19 cellular contexts compared by ENCODE assay signal in the genomic region with DNA sequence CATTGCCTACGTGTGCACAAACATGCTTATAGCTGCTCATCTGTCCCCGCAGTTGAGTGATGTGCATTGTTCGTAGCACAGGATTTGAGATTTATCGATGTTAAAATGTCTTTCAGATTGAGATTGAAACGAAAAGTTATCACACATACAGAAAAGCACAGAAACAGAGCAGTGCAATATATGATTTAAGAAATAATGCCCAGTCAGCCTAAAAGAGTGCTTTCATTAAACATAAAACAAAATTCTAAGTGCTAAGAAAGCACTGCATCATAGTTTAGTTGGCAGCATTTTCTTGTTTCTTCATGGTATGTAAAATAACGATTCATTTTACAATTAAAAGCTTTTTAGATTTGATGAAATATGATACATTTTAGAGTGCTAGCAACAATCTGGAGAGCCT. TPM values are rescaled to one million over a fixed set of nuclear protein-coding genes. Genes with fewer than 3 reads are reported as not detected.
DNase-seq lines count a peak whose midpoint lies in the region; ATAC-seq, FAIRE-seq and TF ChIP-seq lines count a peak whose summit lies in the region.
"Had no signal": no experiment of that assay in that cellular context is flagged by ENCODE, and none has a peak within 500 bp of the region (broad histone marks: within the 10 kb centered on the region; RNA-seq: fewer than 3 reads in every experiment).

No MANE protein-coding gene starts in this region.

- TF ChIP-seq RAD21 in HepG2 (CRISPR knock-in tag; IDR thresholded peaks at IDR 0.05), result no peak
- no peak for TF ChIP-seq RAD21 in K562 (CRISPR knock-in tag; conservative IDR thresholded peaks at IDR 0.05 in 1 of 2, IDR thresholded peaks at IDR 0.05 in 1 of 2)

- H3K4me2 ChIP-seq in HepG2 (ENCODE audit: low read depth, low read length), result no peak overlapping the region
- no peak overlapping the region for H3K4me2 ChIP-seq in K562 (ENCODE audit: insufficient read depth, low read length)
- H3K4me2 ChIP-seq: BLaER1 had no signal

- H3K9me3 ChIP-seq in HepG2 (ENCODE audit: low read length), result no peaks in the 10 kb centered on the region
- H3K9me3 ChIP-seq in right lobe of liver, result no peaks in the 10 kb centered on the region
- H3K9me3 ChIP-seq in K562 (replicated peaks; ENCODE audit: control insufficient read depth, insufficient read depth, low read depth, low read length), result no peaks in the 10 kb centered on the region
- H3K9me3 ChIP-seq: BE2C, BLaER1 had no signal

- DNase-seq in HepG2 (ENCODE audit: low spot score) (no peak), right lobe of liver (no peak), K562 (ENCODE audit: extremely low read depth in 1 of 4, low spot score in 3 of 4) (no peak), DMS 273 (lab: John Stamatoyannopoulos, UW; ENCODE audit: unreplicated experiment) (no peak)
- DNase-seq: ACHN; BE2C; C1 segment of cervical spinal cord; CD4-positive, alpha-beta memory T cell; CD4-positive, CD25-positive, alpha-beta regulatory T cell; CD8-positive, alpha-beta memory T cell; COR-L47; DMS79 treated with DMSO at 0.1 percent for 48 hours; GF-D8 had no signal

- no peaks in the 10 kb centered on the region for H3K9me1 ChIP-seq in K562 (ENCODE audit: control insufficient read depth, insufficient read depth, low read length)

- H3K79me2 ChIP-seq in HepG2 (ENCODE audit: insufficient read depth, low read length), result no peaks in the 10 kb centered on the region
- no peaks in the 10 kb centered on the region for H3K79me2 ChIP-seq in K562 (ENCODE audit: control insufficient read depth, insufficient read depth, low read length)

- in situ Hi-C loops in HepG2 (cut with HindIII; ENCODE audit: extremely low pct_ligation_motif_present, low pct_unique_long_range_greater_than_20kb), result no loop called here
- in situ Hi-C loops in K562 (cut with MboI), result no loop called here

- ATAC-seq in HepG2 (no peak), right lobe of liver (no peak), K562 (no peak), HG03457 (IDR thresholded peaks at IDR 0.05; ENCODE audit: unreplicated experiment) (no peak)

- FAIRE-seq in HepG2 (lab: Jason Lieb, UNC) (no peak), K562 (lab: Jason Lieb, UNC) (no peak)
- FAIRE-seq: G401.6, GM12891, GM19239 had no signal

- POLR2A ChIA-PET in HepG2 (lab: Yijun Ruan, JAX), result no interaction called here
- POLR2A ChIA-PET in K562 (lab: Yijun Ruan, JAX), result interaction anchor here (0.6 to 0.8 kb wide), 4 partner anchors 10 to 186 kb away, joined by 3 read pairs; no protein-coding TSS in a partner anchor

- H3K4me1 ChIP-seq in HepG2 (ENCODE audit: insufficient read depth, low read length), result no peaks in the 10 kb centered on the region
- peaks cover 0 to 12% (median 2%) of the 10 kb centered on the region in 4 donors for H3K4me1 ChIP-seq in right lobe of liver
- H3K4me1 ChIP-seq in K562 (replicated peaks in 1 of 2; ENCODE audit: control insufficient read depth in 2 of 2, insufficient read depth in 2 of 2, low read length in 2 of 2), result no peaks in the 10 kb centered on the region
- H3K4me1 ChIP-seq: BE2C, BLaER1 had no signal

- BruUV-seq in HepG2 (replicated peaks; lab: Mats Ljungman, UMichigan) (no TSS peak), K562 (replicated peaks; lab: Mats Ljungman, UMichigan) (no TSS peak)

- TF ChIP-seq CTCF in HepG2 (CRISPR knock-in tag; IDR thresholded peaks at IDR 0.05), result no peak
- no peak for TF ChIP-seq CTCF in right lobe of liver (IDR thresholded peaks at IDR 0.05)
- no peak for TF ChIP-seq CTCF in K562 (IDR thresholded peaks at IDR 0.05 in 2 of 3, conservative IDR thresholded peaks at IDR 0.05 in 1 of 3; ENCODE audit: insufficient read depth in 2 of 3, low read depth in 1 of 3, low read length in 3 of 3)

- no peaks in the 10 kb centered on the region for H3K36me3 ChIP-seq in HepG2 (replicated peaks in 1 of 2; ENCODE audit: control insufficient read depth in 1 of 2, insufficient read depth in 2 of 2, low read length in 2 of 2)
- H3K36me3 ChIP-seq in right lobe of liver, result no peaks in the 10 kb centered on the region
- no peaks in the 10 kb centered on the region for H3K36me3 ChIP-seq in K562 (ENCODE audit: control insufficient read depth, insufficient read depth, low read length)
- H3K36me3 ChIP-seq: BE2C, BLaER1 had no signal

- H4K20me1 ChIP-seq in HepG2 (ENCODE audit: insufficient read depth, low read length) (no peaks in the 10 kb centered on the region), K562 (replicated peaks; ENCODE audit: control insufficient read depth, insufficient read depth, low read length) (no peaks in the 10 kb centered on the region)
- H4K20me1 ChIP-seq: BLaER1 had no signal

- H3K27ac ChIP-seq in HepG2 (ENCODE audit: extremely low read length, insufficient read depth, low read length), result no peak overlapping the region
- H3K27ac ChIP-seq in right lobe of liver, result no peak overlapping the region
- no peak overlapping the region for H3K27ac ChIP-seq in K562 (ENCODE audit: extremely low read depth, low read depth, low read length)
- H3K27ac ChIP-seq: 22Rv1, BLaER1 had no signal

- TF ChIP-seq EP300 in HepG2 (IDR thresholded peaks at IDR 0.05; ENCODE audit: low read depth in 2 of 2, low read length in 2 of 2) (no peak), HepG2 (CRISPR knock-in tag; IDR thresholded peaks at IDR 0.05; ENCODE audit: borderline replicate concordance) (no peak), K562 (IDR thresholded peaks at IDR 0.05; ENCODE audit: low read length) (no peak)

- H3K4me3 ChIP-seq in HepG2 (replicated peaks in 1 of 3; ENCODE audit: insufficient read depth in 1 of 3, low read depth in 2 of 3, low read length in 3 of 3) (no peak overlapping the region), right lobe of liver (no peak overlapping the region), K562 (no peak overlapping the region)
- H3K4me3 ChIP-seq: BLaER1 had no signal

- H3K27me3 ChIP-seq in HepG2 (ENCODE audit: control insufficient read depth in 1 of 2, insufficient read depth in 2 of 2, low read length in 2 of 2) (no peaks in the 10 kb centered on the region), right lobe of liver (no peaks in the 10 kb centered on the region), K562 (ENCODE audit: control insufficient read depth in 2 of 2, insufficient read depth in 2 of 2, low read length in 2 of 2) (peaks cover 13 to 15% of the 10 kb centered on the region in 2 experiments)
- H3K27me3 ChIP-seq: BE2C, BLaER1 had no signal

- CTCF ChIA-PET in HepG2 (lab: Yijun Ruan, JAX; ENCODE audit: low intra/inter-chr PET ratio, low total read pairs) (no interaction called here), K562 (lab: Yijun Ruan, JAX; ENCODE audit: low intra/inter-chr PET ratio) (no interaction called here)

- no peak overlapping the region for H2AFZ ChIP-seq in HepG2 (ENCODE audit: low read length)
- no peak overlapping the region for H2AFZ ChIP-seq in K562 (ENCODE audit: low read depth, low read length)

- intact Hi-C loops in HepG2 (cut with micrococcal nuclease; ENCODE audit: unreplicated experiment), result no loop called here
- intact Hi-C loops in right lobe of liver (cut with DNase I), result no loop called here
- intact Hi-C loops in K562 (cut with micrococcal nuclease), result no loop called here

- 38% methylated on average over 6 of the region's 6 CpGs for WGBS in HepG2 (ENCODE audit: low lambda C conversion rate)
- WGBS in right lobe of liver (ENCODE audit: insufficient coverage, low coverage, low lambda C conversion rate, missing lambda C conversion rate), result 74% methylated on average over 6 of the region's 6 CpGs
- 3% methylated on average over 6 of the region's 6 CpGs for WGBS in K562 (ENCODE audit: insufficient coverage, low coverage, missing lambda C conversion rate)

- TF ChIP-seq POLR2A in HepG2 (IDR thresholded peaks at IDR 0.05; ENCODE audit: insufficient read depth in 1 of 2, low read depth in 2 of 2, low read length in 2 of 2) (no peak), right lobe of liver (IDR thresholded peaks at IDR 0.05) (no peak), K562 (conservative IDR thresholded peaks at IDR 0.05) (no peak)

- H3K9ac ChIP-seq in HepG2 (ENCODE audit: insufficient read depth, low read depth, low read length), result no peak overlapping the region
- H3K9ac ChIP-seq in K562 (ENCODE audit: insufficient read depth in 1 of 2, low read depth in 2 of 2, low read length in 2 of 2), result no peak overlapping the region
- H3K9ac ChIP-seq: BLaER1 had no signal

RNA-seq across cellular contexts. Expression of gene GORASP2, which starts 31.9 kb away (rescaled TPM):
- total RNA-seq in HepG2 (2016; rRNA removed; fragmentation: Illumina TruSeq; extraction: Trizol), result 97.3 and 103 TPM in 2 replicates
- total RNA-seq in HepG2 (2016; cell fraction: cytosol; rRNA removed; fragmentation: Illumina TruSeq; extraction: Trizol; ENCODE audit: low read depth), result 22.0 and 22.8 TPM in 2 replicates
- 82.8 and 104 TPM in 2 replicates for total RNA-seq in HepG2 (2016; cell fraction: insoluble cytoplasmic fraction; rRNA removed; fragmentation: Illumina TruSeq; extraction: Trizol)
- 51.0 and 56.4 TPM in 2 replicates for total RNA-seq in HepG2 (2016; cell fraction: membrane; rRNA removed; fragmentation: Illumina TruSeq; extraction: Trizol)
- 78.9 and 79.4 TPM in 2 replicates for total RNA-seq in HepG2 (2016; cell fraction: nucleus; rRNA removed; fragmentation: Illumina TruSeq; extraction: Trizol)
- 190 and 239 TPM in 2 replicates for polyA plus RNA-seq in HepG2 (2011; rRNA removed)
- polyA plus RNA-seq in HepG2 (2011; cell fraction: cytosol; rRNA removed), result 210 and 213 TPM in 2 replicates
- 82.9 and 100 TPM in 2 replicates for polyA plus RNA-seq in HepG2 (2011; cell fraction: nucleus; rRNA removed)
- 89.3 and 114 TPM in 2 replicates for polyA plus RNA-seq in HepG2 (2012)
- 27.3 and 29.3 TPM in 2 replicates for polyA plus RNA-seq in HepG2 (2016; cell fraction: cytosol; fragmentation: Illumina TruSeq; extraction: Trizol; ENCODE audit: low read depth)
- 157 and 193 TPM in 2 replicates for polyA plus RNA-seq in HepG2 (2016; cell fraction: insoluble cytoplasmic fraction; fragmentation: Illumina TruSeq; extraction: Trizol; ENCODE audit: low read depth)
- 52.8 and 61.7 TPM in 2 replicates for polyA plus RNA-seq in HepG2 (2016; cell fraction: membrane; fragmentation: Illumina TruSeq; extraction: Trizol; ENCODE audit: low read depth)
- 107 and 115 TPM in 2 replicates for polyA plus RNA-seq in HepG2 (2016; cell fraction: nucleus; fragmentation: Illumina TruSeq; extraction: Trizol; ENCODE audit: insufficient read depth, low read depth)
- 108 and 236 TPM in 2 replicates for polyA minus RNA-seq in HepG2 (2011; rRNA and poly(A)+ RNA removed; ENCODE audit: low replicate concordance)
- polyA minus RNA-seq in HepG2 (2011; cell fraction: cytosol; rRNA and poly(A)+ RNA removed), result 74.6 and 85.1 TPM in 2 replicates
- polyA minus RNA-seq in HepG2 (2011; cell fraction: nucleus; rRNA and poly(A)+ RNA removed), result 157 and 204 TPM in 2 replicates
- total RNA-seq in right lobe of liver, result 10 to 100 TPM; 32.8 to 47.6 (median 37.6) TPM
- 76.1 and 136 TPM in 2 replicates for total RNA-seq in K562 (2011; cell fraction: chromatin; rRNA removed; ENCODE audit: low replicate concordance)
- 56.1 and 58.7 TPM in 2 replicates for total RNA-seq in K562 (2011; cell fraction: nucleolus; rRNA removed)
- total RNA-seq in K562 (2011; cell fraction: nucleoplasm; rRNA removed), result 70.5 and 94.6 TPM in 2 replicates
- 59.6 and 61.8 TPM in 2 replicates for total RNA-seq in K562 (2014; rRNA removed)
- 46.1 and 55.9 TPM in 2 replicates for total RNA-seq in K562 (2014; rRNA removed; fragmentation: Illumina TruSeq; extraction: Trizol)
- 52.3 and 54.1 TPM in 2 replicates for total RNA-seq in K562 (2015; rRNA removed; fragmentation: Illumina TruSeq; extraction: Trizol)
- total RNA-seq in K562 (2021), result 96.9 and 98.9 TPM in 2 replicates
- 180 and 239 TPM in 2 replicates for polyA plus RNA-seq in K562 (2011; rRNA removed)
- 271 and 294 TPM in 2 replicates for polyA plus RNA-seq in K562 (2011; cell fraction: cytosol; rRNA removed)
- polyA plus RNA-seq in K562 (2011; cell fraction: nucleus; rRNA removed), result 85.4 and 108 TPM in 2 replicates
- polyA plus RNA-seq in K562 (2012), result 81.8 and 88.5 TPM in 2 replicates
- 146 and 153 TPM in 2 replicates for polyA plus RNA-seq in K562 (2014; fragmentation: Illumina TruSeq; extraction: Trizol)
- 10 to 100 TPM; 27.4 to 29.9 TPM for polyA plus RNA-seq in K562 (2014; fragmentation: Nextera tagmentation; extraction: Ambion mirVana)
- polyA plus RNA-seq in K562 (2014; rRNA removed), result 93.4 and 101 TPM in 2 replicates
- 199 and 207 TPM in 2 replicates for polyA minus RNA-seq in K562 (2011; rRNA and poly(A)+ RNA removed)
- polyA minus RNA-seq in K562 (2011; cell fraction: cytosol; rRNA and poly(A)+ RNA removed), result 61.5 and 71.4 TPM in 2 replicates
- 47.5 and 82.2 TPM in 2 replicates for polyA minus RNA-seq in K562 (2011; cell fraction: nucleus; rRNA and poly(A)+ RNA removed)

Comparison
In these comparisons a context has a peak if more than half of its experiments do, and no peak if none do; other contexts are left out.
1. Of the 241 proteins assayed by ChIP-seq in both HepG2 and K562: peak only in HepG2: none; only in K562: MAFG; in both: MAFF and MAFK; in neither: 238.